ENCODE assay signal across 24 cellular contexts in genomic region chr6:16327777-16328325, GRCh38.
DNase-seq lines count a peak whose midpoint lies in the region; ATAC-seq, FAIRE-seq and TF ChIP-seq lines count a peak whose summit lies in the region.
"Had no signal": no experiment of that assay in that cellular context is flagged by ENCODE, and none has a peak within 500 bp of the region (broad histone marks: within the 10 kb centered on the region; RNA-seq: fewer than 3 reads in every experiment).

No MANE protein-coding gene starts in this region.

- TF ChIP-seq POLR2A in HepG2 (IDR thresholded peaks at IDR 0.05; ENCODE audit: insufficient read depth in 1 of 2, low read depth in 2 of 2, low read length in 2 of 2) (no peak), esophagus muscularis mucosa (IDR thresholded peaks at IDR 0.05; ENCODE audit: low read depth) (no peak)

- peaks cover 29% of the 10 kb centered on the region for H4K20me1 ChIP-seq in astrocyte (ENCODE audit: insufficient read depth, low read length)
- H4K20me1 ChIP-seq in HepG2 (ENCODE audit: insufficient read depth, low read length) = peaks cover 7% of the 10 kb centered on the region; the same call in 1 of the 2 replicates
- H4K20me1 ChIP-seq in OCI-LY7 (ENCODE audit: insufficient read depth, low read length) = no peaks in the 10 kb centered on the region

- peaks cover 26% of the 10 kb centered on the region for H3K36me3 Mint-ChIP-seq in activated CD4-positive, alpha-beta T cell treated with anti-CD3 and anti-CD28 coated beads, Interleukin-2, amount 10 ng/mL, durations not matched to agents 7 days and 5 days (ENCODE audit: low read depth)
- H3K36me3 Mint-ChIP-seq in astrocyte (ENCODE audit: low read depth, unreplicated experiment) = peaks cover 21% of the 10 kb centered on the region
- H3K36me3 Mint-ChIP-seq in stimulated activated memory B cell treated with anti-CD40 and anti-IgM and Interleukin-4, amounts not matched to agents 10 μg/mL and 1 μg/mL and 100 μg/mL, for 72 hours = peaks cover 62% of the 10 kb centered on the region

- no peaks in the 10 kb centered on the region for H3K9me3 ChIP-seq in astrocyte (ENCODE audit: insufficient read depth, low read depth, low read length)
- no peaks in the 10 kb centered on the region for H3K9me3 ChIP-seq in HepG2 (ENCODE audit: low read length)
- H3K9me3 ChIP-seq in OCI-LY7 (ENCODE audit: low read length) = no peaks in the 10 kb centered on the region
- no peaks in the 10 kb centered on the region for H3K9me3 ChIP-seq in esophagus muscularis mucosa
- H3K9me3 ChIP-seq: SJCRH30 had no signal

- WGBS in HepG2 (ENCODE audit: low lambda C conversion rate) = 97% methylated on average over 28 of the region's 34 CpGs
- 97% methylated on average over 26 of the region's 34 CpGs for WGBS in esophagus muscularis mucosa

- CTCF ChIA-PET in activated CD4-positive, alpha-beta T cell treated with anti-CD3 and anti-CD28 coated beads, Interleukin-2, amount 10 ng/mL, durations not matched to agents 7 days and 5 days (lab: Charles Lee) = interaction anchor here (0.6 kb wide), 1 partner anchor 442 kb away, joined by 3 read pairs; no protein-coding TSS in a partner anchor
- CTCF ChIA-PET in HepG2 (lab: Yijun Ruan, JAX; ENCODE audit: low intra/inter-chr PET ratio, low total read pairs) (no interaction called here), OCI-LY7 (lab: Charles Lee; ENCODE audit: unreplicated experiment) (no interaction called here)

- no peak for ATAC-seq in HepG2
- ATAC-seq in stimulated activated memory B cell treated with anti-CD40 and anti-IgM and Interleukin-4, amounts not matched to agents 10 μg/mL and 1 μg/mL and 100 μg/mL, for 72 hours = no peak
- ATAC-seq: PC-3, Right ventricle myocardium inferior had no signal

- POLR2A ChIA-PET in activated CD4-positive, alpha-beta T cell treated with anti-CD3 and anti-CD28 coated beads, Interleukin-2, amount 10 ng/mL, durations not matched to agents 7 days and 5 days (lab: Charles Lee) = no interaction called here
- POLR2A ChIA-PET in HepG2 (lab: Yijun Ruan, JAX) (no interaction called here), OCI-LY7 (lab: Charles Lee) (interaction anchor here (0.5 kb wide), 1 partner anchor 165 kb away, joined by 4 read pairs; no protein-coding TSS in a partner anchor)

- no peak overlapping the region for H3K4me3 Mint-ChIP-seq in activated CD4-positive, alpha-beta T cell treated with anti-CD3 and anti-CD28 coated beads, Interleukin-2, amount 10 ng/mL, durations not matched to agents 7 days and 5 days
- H3K4me3 Mint-ChIP-seq in astrocyte (ENCODE audit: unreplicated experiment) = no peak overlapping the region
- no peak overlapping the region for H3K4me3 Mint-ChIP-seq in stimulated activated memory B cell treated with anti-CD40 and anti-IgM and Interleukin-4, amounts not matched to agents 10 μg/mL and 1 μg/mL and 100 μg/mL, for 72 hours
- H3K4me3 Mint-ChIP-seq: B cell, CD14-positive monocyte had no signal

- no TSS peak for BruUV-seq in HepG2 (replicated peaks; lab: Mats Ljungman, UMichigan)
- no TSS peak for BruUV-seq in OCI-LY7 (replicated peaks; lab: Mats Ljungman, UMichigan)

- H3K4me1 Mint-ChIP-seq in activated CD4-positive, alpha-beta T cell treated with anti-CD3 and anti-CD28 coated beads, Interleukin-2, amount 10 ng/mL, durations not matched to agents 7 days and 5 days = peaks cover 25% of the 10 kb centered on the region
- H3K4me1 Mint-ChIP-seq in astrocyte (ENCODE audit: low read depth, unreplicated experiment) = peaks cover 12% of the 10 kb centered on the region
- H3K4me1 Mint-ChIP-seq in stimulated activated memory B cell treated with anti-CD40 and anti-IgM and Interleukin-4, amounts not matched to agents 10 μg/mL and 1 μg/mL and 100 μg/mL, for 72 hours = peaks cover 30% of the 10 kb centered on the region

- H3K36me3 ChIP-seq in astrocyte (ENCODE audit: insufficient read depth, low read length) = no peaks in the 10 kb centered on the region
- peaks cover 17 to 24% of the 10 kb centered on the region in 2 experiments; a peak in 4 of 5 replicates for H3K36me3 ChIP-seq in HepG2 (replicated peaks in 1 of 2; ENCODE audit: control insufficient read depth in 1 of 2, insufficient read depth in 2 of 2, low read length in 2 of 2)
- no peaks in the 10 kb centered on the region for H3K36me3 ChIP-seq in OCI-LY7 (ENCODE audit: insufficient read depth, low read length)
- peaks cover 11 to 29% (median 24%) of the 10 kb centered on the region in 4 donors for H3K36me3 ChIP-seq in esophagus muscularis mucosa
- H3K36me3 ChIP-seq: SJCRH30 had no signal

- DNase-seq in activated CD4-positive, alpha-beta T cell treated with anti-CD3 and anti-CD28 coated beads, Interleukin-2, amount 10 ng/mL, durations not matched to agents 7 days and 5 days = no peak
- DNase-seq in activated CD4-positive, alpha-beta T cell treated with anti-CD3 and anti-CD28 coated beads, Interleukin-2, amount 50 U/mL, for 1 hour = no peak
- DNase-seq in astrocyte (ENCODE audit: low read depth) = no peak
- DNase-seq in HepG2 (ENCODE audit: low spot score) = no peak
- no peak for DNase-seq in OCI-LY7 (ENCODE audit: low spot score)
- no peak for DNase-seq in esophagus muscularis mucosa (ENCODE audit: extremely low spot score)
- DNase-seq: Calu3, DND-41, Kasumi-1, NCI-H1092 treated with DMSO at 0.1 percent for 48 hours, NCI-H1436, NCI-H187, NCI-H2171 treated with DMSO at 0.1 percent for 48 hours, NCI-H524 treated with DMSO at 0.1 percent for 48 hours, NCI-H774, PC-3, SJCRH30 had no signal

- H3K27me3 ChIP-seq in astrocyte (ENCODE audit: insufficient read depth, low read length) = no peaks in the 10 kb centered on the region
- H3K27me3 ChIP-seq in HepG2 (ENCODE audit: control insufficient read depth in 1 of 2, insufficient read depth in 2 of 2, low read length in 2 of 2) = no peaks in the 10 kb centered on the region
- no peaks in the 10 kb centered on the region for H3K27me3 ChIP-seq in esophagus muscularis mucosa
- H3K27me3 ChIP-seq: SJCRH30 had no signal

- peaks cover 27% of the 10 kb centered on the region for H3K4me1 ChIP-seq in astrocyte (ENCODE audit: insufficient read depth, low read length)
- peaks cover 29% of the 10 kb centered on the region for H3K4me1 ChIP-seq in HepG2 (ENCODE audit: insufficient read depth, low read length)
- H3K4me1 ChIP-seq in OCI-LY7 (ENCODE audit: insufficient read depth, low read length, poor library complexity, severe bottlenecking) = peaks cover 6% of the 10 kb centered on the region
- H3K4me1 ChIP-seq in esophagus muscularis mucosa = peaks cover 22 to 41% (median 37%) of the 10 kb centered on the region in 4 donors

- no peak overlapping the region for H3K9ac ChIP-seq in astrocyte (ENCODE audit: low read length)
- no peak overlapping the region for H3K9ac ChIP-seq in HepG2 (ENCODE audit: insufficient read depth, low read depth, low read length)

- TF ChIP-seq CTCF in astrocyte (IDR thresholded peaks at IDR 0.05; ENCODE audit: insufficient read depth, low read depth, low read length) = no peak
- no peak for TF ChIP-seq CTCF in HepG2 (CRISPR knock-in tag; IDR thresholded peaks at IDR 0.05)
- TF ChIP-seq CTCF in OCI-LY7 (conservative IDR thresholded peaks at IDR 0.05; ENCODE audit: low read length) = no peak
- TF ChIP-seq CTCF in esophagus muscularis mucosa (IDR thresholded peaks at IDR 0.05) = no peak

- H3K27ac Mint-ChIP-seq in activated CD4-positive, alpha-beta T cell treated with anti-CD3 and anti-CD28 coated beads, Interleukin-2, amount 10 ng/mL, durations not matched to agents 7 days and 5 days = peak overlapping the region; percentile 4
- peak overlapping the region; percentile 59 for H3K27ac Mint-ChIP-seq in astrocyte (ENCODE audit: unreplicated experiment)
- peak overlapping the region; percentile 17 for H3K27ac Mint-ChIP-seq in stimulated activated memory B cell treated with anti-CD40 and anti-IgM and Interleukin-4, amounts not matched to agents 10 μg/mL and 1 μg/mL and 100 μg/mL, for 72 hours
- H3K27ac Mint-ChIP-seq: B cell had no signal

- peaks cover 3% of the 10 kb centered on the region for H3K9me3 Mint-ChIP-seq in activated CD4-positive, alpha-beta T cell treated with anti-CD3 and anti-CD28 coated beads, Interleukin-2, amount 10 ng/mL, durations not matched to agents 7 days and 5 days
- H3K9me3 Mint-ChIP-seq in astrocyte (ENCODE audit: unreplicated experiment) = no peaks in the 10 kb centered on the region
- no peaks in the 10 kb centered on the region for H3K9me3 Mint-ChIP-seq in stimulated activated memory B cell treated with anti-CD40 and anti-IgM and Interleukin-4, amounts not matched to agents 10 μg/mL and 1 μg/mL and 100 μg/mL, for 72 hours

- no peak overlapping the region for H3K4me3 ChIP-seq in astrocyte (ENCODE audit: insufficient read depth, low read depth, low read length)
- no peak overlapping the region for H3K4me3 ChIP-seq in HepG2 (replicated peaks in 1 of 3; ENCODE audit: insufficient read depth in 1 of 3, low read depth in 2 of 3, low read length in 3 of 3)
- no peak overlapping the region for H3K4me3 ChIP-seq in OCI-LY7 (ENCODE audit: low read depth, low read length, poor library complexity, severe bottlenecking)
- no peak overlapping the region for H3K4me3 ChIP-seq in esophagus muscularis mucosa
- H3K4me3 ChIP-seq: SJCRH30 had no signal

- TF ChIP-seq EP300 in HepG2 (IDR thresholded peaks at IDR 0.05; ENCODE audit: low read depth in 2 of 2, low read length in 2 of 2) = no peak
- no peak for TF ChIP-seq EP300 in HepG2 (CRISPR knock-in tag; IDR thresholded peaks at IDR 0.05; ENCODE audit: borderline replicate concordance)
- no peak for TF ChIP-seq EP300 in esophagus muscularis mucosa (IDR thresholded peaks at IDR 0.05)

- intact Hi-C loops in HepG2 (cut with micrococcal nuclease; ENCODE audit: unreplicated experiment) = no loop called here
- intact Hi-C loops in OCI-LY7 (cut with micrococcal nuclease; ENCODE audit: unreplicated experiment) = no loop called here
- intact Hi-C loops in esophagus muscularis mucosa (cut with DNase I) = no loop called here

- TF ChIP-seq RAD21 in HepG2 (CRISPR knock-in tag; IDR thresholded peaks at IDR 0.05) = no peak

- H2AFZ ChIP-seq in astrocyte (ENCODE audit: low read depth, low read length) (no peak overlapping the region), HepG2 (ENCODE audit: low read length) (no peak overlapping the region), OCI-LY7 (ENCODE audit: low read length) (no peak overlapping the region)

- H3K4me2 ChIP-seq in astrocyte (ENCODE audit: low read length) (no peak overlapping the region), HepG2 (ENCODE audit: low read depth, low read length) (no peak overlapping the region), OCI-LY7 (ENCODE audit: low read length) (no peak overlapping the region)

- no peak overlapping the region for H3K27ac ChIP-seq in astrocyte (ENCODE audit: low read depth, low read length)
- no peak overlapping the region for H3K27ac ChIP-seq in HepG2 (ENCODE audit: extremely low read length, insufficient read depth, low read length)
- H3K27ac ChIP-seq in OCI-LY7 (ENCODE audit: low read depth, low read length, poor library complexity, severe bottlenecking) = no peak overlapping the region
- no peak overlapping the region for H3K27ac ChIP-seq in esophagus muscularis mucosa (replicated peaks in 1 of 4)
- H3K27ac ChIP-seq: 22Rv1, SJCRH30 had no signal

- in situ Hi-C loops in HepG2 (cut with HindIII; ENCODE audit: extremely low pct_ligation_motif_present, low pct_unique_long_range_greater_than_20kb) = loop anchor here (25.0 kb wide), 1 partner anchor 634 kb away; no protein-coding TSS in a partner anchor

- FAIRE-seq in astrocyte (lab: Jason Lieb, UNC) (no peak), HepG2 (lab: Jason Lieb, UNC) (no peak)
- FAIRE-seq: GM12892, H1 had no signal

- H3K79me2 ChIP-seq in astrocyte (ENCODE audit: insufficient read depth, low read length) (peaks cover 4% of the 10 kb centered on the region), HepG2 (ENCODE audit: insufficient read depth, low read length) (no peaks in the 10 kb centered on the region), OCI-LY7 (ENCODE audit: insufficient read depth, low read depth, low read length) (no peaks in the 10 kb centered on the region)

- H3K9me2 ChIP-seq in OCI-LY7 (ENCODE audit: insufficient read depth, low read length) = no peaks in the 10 kb centered on the region

- H3K27me3 Mint-ChIP-seq in activated CD4-positive, alpha-beta T cell treated with anti-CD3 and anti-CD28 coated beads, Interleukin-2, amount 10 ng/mL, durations not matched to agents 7 days and 5 days = no peaks in the 10 kb centered on the region
- H3K27me3 Mint-ChIP-seq in astrocyte (ENCODE audit: low read depth, unreplicated experiment) = no peaks in the 10 kb centered on the region
- H3K27me3 Mint-ChIP-seq in stimulated activated memory B cell treated with anti-CD40 and anti-IgM and Interleukin-4, amounts not matched to agents 10 μg/mL and 1 μg/mL and 100 μg/mL, for 72 hours = no peaks in the 10 kb centered on the region
- H3K27me3 Mint-ChIP-seq: B cell had no signal

Comparison
In these comparisons a context has a peak if more than half of its experiments do, and no peak if none do; other contexts are left out.
1. H3K27ac Mint-ChIP-seq: peak in every context shown above with its lines; median percentile 59 in astrocyte; 17 in stimulated activated memory B cell treated with anti-CD40 and anti-IgM and Interleukin-4, amounts not matched to agents 10 μg/mL and 1 μg/mL and 100 μg/mL, for 72 hours; 4 in activated CD4-positive, alpha-beta T cell treated with anti-CD3 and anti-CD28 coated beads, Interleukin-2, amount 10 ng/mL, durations not matched to agents 7 days and 5 days.